32 cellular contexts compared by ENCODE assay signal in the genomic region with DNA sequence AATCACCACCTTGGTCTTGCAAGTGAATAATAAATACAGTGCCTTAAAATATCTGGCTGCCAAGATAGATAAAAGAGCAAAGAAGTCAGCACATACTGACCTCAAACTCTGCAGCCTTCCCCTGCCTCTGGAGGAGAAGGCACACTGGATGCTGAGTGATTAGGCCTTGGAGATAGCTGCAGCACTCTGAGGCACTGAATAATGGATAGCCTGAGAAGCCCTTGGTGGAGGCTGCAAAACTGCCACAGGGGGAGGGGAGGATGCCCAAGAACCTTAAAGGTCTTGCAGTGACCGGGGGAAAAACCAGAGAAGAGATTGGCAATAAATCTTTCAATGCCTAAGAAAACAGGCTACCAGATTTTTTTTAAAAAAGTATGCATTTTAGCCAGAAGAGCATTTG.
"Had no signal": no experiment of that assay in that cellular context is flagged by ENCODE, and none has a peak within 500 bp of the region (broad histone marks: within the 10 kb centered on the region; RNA-seq: fewer than 3 reads in every experiment).

No MANE protein-coding gene starts in this region.

- H3K36me3 Mint-ChIP-seq: activated naive CD4-positive, alpha-beta T cell treated with anti-CD3 and anti-CD28 coated beads, Interleukin-2, amount 10 ng/mL, durations not matched to agents 7 days and 5 days; activated naive CD8-positive, alpha-beta T cell treated with anti-CD3 and anti-CD28 coated beads, Interleukin-2, amount 10 ng/mL, durations not matched to agents 7 days and 5 days; brain; stimulated activated memory B cell treated with anti-CD40 and anti-IgM and Interleukin-4, amounts not matched to agents 10 μg/mL and 1 μg/mL and 100 μg/mL, for 72 hours; type B pancreatic cell had no signal

- ATAC-seq: gastroesophageal sphincter; left ventricle myocardium superior; pancreas; stimulated activated memory B cell treated with anti-CD40 and anti-IgM and Interleukin-4, amounts not matched to agents 10 μg/mL and 1 μg/mL and 100 μg/mL, for 72 hours; stimulated activated naive CD8-positive, alpha-beta T cell treated with anti-CD3 and anti-CD28 coated beads, Interleukin-15, amount 100 ng/mL, for 72 hours had no signal

- H3K27me3 ChIP-seq: ascending aorta, cardiac muscle cell, dorsolateral prefrontal cortex, gastroesophageal sphincter, pancreas, sigmoid colon, uterus had no signal

- H3K27ac Mint-ChIP-seq: activated CD4-positive, alpha-beta memory T cell treated with anti-CD3 and anti-CD28 coated beads, Interleukin-2, amount 10 ng/mL, durations not matched to agents 7 days and 5 days; activated CD4-positive, alpha-beta T cell treated with anti-CD3 and anti-CD28 coated beads, Interleukin-2, amount 10 ng/mL, durations not matched to agents 7 days and 5 days; activated naive CD4-positive, alpha-beta T cell treated with anti-CD3 and anti-CD28 coated beads, Interleukin-2, amount 10 ng/mL, durations not matched to agents 7 days and 5 days; activated naive CD8-positive, alpha-beta T cell treated with anti-CD3 and anti-CD28 coated beads, Interleukin-2, amount 10 ng/mL, durations not matched to agents 7 days and 5 days; activated T-cell treated with anti-CD3 and anti-CD28 coated beads, Interleukin-2, amount 50 U/mL, for 24 hours; brain; stimulated activated memory B cell treated with anti-CD40 and anti-IgM and Interleukin-4, amounts not matched to agents 10 μg/mL and 1 μg/mL and 100 μg/mL, for 72 hours; stimulated activated naive CD8-positive, alpha-beta T cell treated with anti-CD3 and anti-CD28 coated beads, Interleukin-15, amount 100 ng/mL, for 72 hours; T-helper 2 cell treated with Interferon-gamma antibody and Interleukin-4, amounts not matched to agents 5 μg/mL and 100 μg/mL, for 36 hours; type B pancreatic cell had no signal

- H3K4me3 ChIP-seq: ascending aorta, cardiac muscle cell, coronary artery, dorsolateral prefrontal cortex, gastroesophageal sphincter, pancreas, prostate gland, sigmoid colon, uterus had no signal

- H3K4me1 ChIP-seq: ascending aorta, gastroesophageal sphincter, pancreas, prostate gland, sigmoid colon, uterus had no signal

- H3K27me3 Mint-ChIP-seq: activated CD4-positive, alpha-beta memory T cell treated with anti-CD3 and anti-CD28 coated beads, Interleukin-2, amount 10 ng/mL, durations not matched to agents 7 days and 5 days; activated CD4-positive, alpha-beta T cell treated with anti-CD3 and anti-CD28 coated beads, Interleukin-2, amount 10 ng/mL, durations not matched to agents 7 days and 5 days; activated naive CD4-positive, alpha-beta T cell treated with anti-CD3 and anti-CD28 coated beads, Interleukin-2, amount 10 ng/mL, durations not matched to agents 7 days and 5 days; activated naive CD8-positive, alpha-beta T cell treated with anti-CD3 and anti-CD28 coated beads, Interleukin-2, amount 10 ng/mL, durations not matched to agents 7 days and 5 days; activated T-cell treated with anti-CD3 and anti-CD28 coated beads, Interleukin-2, amount 50 U/mL, for 24 hours; stimulated activated naive CD8-positive, alpha-beta T cell treated with anti-CD3 and anti-CD28 coated beads, Interleukin-15, amount 100 ng/mL, for 72 hours; type B pancreatic cell had no signal

- H3K27ac ChIP-seq: ascending aorta, cardiac muscle cell, coronary artery, dorsolateral prefrontal cortex, gastroesophageal sphincter, pancreas, prostate gland, sigmoid colon, uterus had no signal

- H3K4me3 Mint-ChIP-seq: activated CD4-positive, alpha-beta memory T cell treated with anti-CD3 and anti-CD28 coated beads, Interleukin-2, amount 10 ng/mL, durations not matched to agents 7 days and 5 days; activated CD4-positive, alpha-beta T cell treated with anti-CD3 and anti-CD28 coated beads, Interleukin-2, amount 10 ng/mL, durations not matched to agents 7 days and 5 days; activated naive CD4-positive, alpha-beta T cell treated with anti-CD3 and anti-CD28 coated beads, Interleukin-2, amount 10 ng/mL, durations not matched to agents 7 days and 5 days; activated naive CD8-positive, alpha-beta T cell treated with anti-CD3 and anti-CD28 coated beads, Interleukin-2, amount 10 ng/mL, durations not matched to agents 7 days and 5 days; activated T-cell treated with anti-CD3 and anti-CD28 coated beads, Interleukin-2, amount 50 U/mL, for 24 hours; brain; stimulated activated memory B cell treated with anti-CD40 and anti-IgM and Interleukin-4, amounts not matched to agents 10 μg/mL and 1 μg/mL and 100 μg/mL, for 72 hours; stimulated activated naive CD8-positive, alpha-beta T cell treated with anti-CD3 and anti-CD28 coated beads, Interleukin-15, amount 100 ng/mL, for 72 hours; T-helper 2 cell treated with Interferon-gamma antibody and Interleukin-4, amounts not matched to agents 5 μg/mL and 100 μg/mL, for 36 hours; type B pancreatic cell had no signal

- DNase-seq: activated CD4-positive, alpha-beta memory T cell treated with anti-CD3 and anti-CD28 coated beads, Interleukin-2, amount 10 ng/mL, durations not matched to agents 7 days and 5 days; activated CD4-positive, alpha-beta T cell treated with anti-CD3 and anti-CD28 coated beads for 1 hour; activated CD4-positive, alpha-beta T cell treated with anti-CD3 and anti-CD28 coated beads, Interleukin-2, amount 10 ng/mL, durations not matched to agents 7 days and 5 days; activated CD8-positive, alpha-beta memory T cell treated with anti-CD3 and anti-CD28 coated beads, Interleukin-2, amount 50 U/mL, for 48 hours; activated gamma-delta T cell; activated naive CD4-positive, alpha-beta T cell treated with anti-CD3 and anti-CD28 coated beads, Interleukin-2, amount 10 ng/mL, durations not matched to agents 7 days and 5 days; activated naive CD8-positive, alpha-beta T cell treated with anti-CD3 and anti-CD28 coated beads, Interleukin-2, amount 10 ng/mL, durations not matched to agents 7 days and 5 days; activated T-cell treated with anti-CD3 and anti-CD28 coated beads, Interleukin-2, amount 50 U/mL, for 24 hours; dorsolateral prefrontal cortex; effector memory CD4-positive, alpha-beta T cell; head of caudate nucleus; hippocampal formation; left ventricle myocardium superior; nucleus accumbens; pancreas; sigmoid colon; small intestine; stimulated activated CD4-positive, alpha-beta T cell treated with anti-CD3 and anti-CD28 coated beads, Interleukin-4, amount 100 ng/mL, for 4 hours; stimulated activated CD8-positive, alpha-beta memory T cell treated with anti-CD3 and anti-CD28 coated beads, Interleukin-4, amount 100 ng/mL, for 48 hours; stimulated activated naive CD8-positive, alpha-beta T cell treated with anti-CD3 and anti-CD28 coated beads, Interleukin-15, amount 100 ng/mL, for 72 hours; substantia nigra; T-helper 1 cell; uterus had no signal

- H3K9me3 Mint-ChIP-seq: activated CD4-positive, alpha-beta memory T cell treated with anti-CD3 and anti-CD28 coated beads, Interleukin-2, amount 10 ng/mL, durations not matched to agents 7 days and 5 days; activated CD4-positive, alpha-beta T cell treated with anti-CD3 and anti-CD28 coated beads, Interleukin-2, amount 10 ng/mL, durations not matched to agents 7 days and 5 days; activated naive CD4-positive, alpha-beta T cell treated with anti-CD3 and anti-CD28 coated beads, Interleukin-2, amount 10 ng/mL, durations not matched to agents 7 days and 5 days; activated naive CD8-positive, alpha-beta T cell treated with anti-CD3 and anti-CD28 coated beads, Interleukin-2, amount 10 ng/mL, durations not matched to agents 7 days and 5 days; stimulated activated memory B cell treated with anti-CD40 and anti-IgM and Interleukin-4, amounts not matched to agents 10 μg/mL and 1 μg/mL and 100 μg/mL, for 72 hours; stimulated activated naive CD8-positive, alpha-beta T cell treated with anti-CD3 and anti-CD28 coated beads, Interleukin-15, amount 100 ng/mL, for 72 hours; T-helper 2 cell treated with Interferon-gamma antibody and Interleukin-4, amounts not matched to agents 5 μg/mL and 100 μg/mL, for 36 hours; type B pancreatic cell had no signal

- H3K9me3 ChIP-seq: ascending aorta, gastroesophageal sphincter, pancreas, prostate gland, sigmoid colon, uterus had no signal

- H3K36me3 ChIP-seq: ascending aorta, cardiac muscle cell, gastroesophageal sphincter, pancreas, prostate gland, sigmoid colon, uterus had no signal

- H3K4me1 Mint-ChIP-seq: activated CD4-positive, alpha-beta memory T cell treated with anti-CD3 and anti-CD28 coated beads, Interleukin-2, amount 10 ng/mL, durations not matched to agents 7 days and 5 days; activated CD4-positive, alpha-beta T cell treated with anti-CD3 and anti-CD28 coated beads, Interleukin-2, amount 10 ng/mL, durations not matched to agents 7 days and 5 days; activated naive CD4-positive, alpha-beta T cell treated with anti-CD3 and anti-CD28 coated beads, Interleukin-2, amount 10 ng/mL, durations not matched to agents 7 days and 5 days; activated naive CD8-positive, alpha-beta T cell treated with anti-CD3 and anti-CD28 coated beads, Interleukin-2, amount 10 ng/mL, durations not matched to agents 7 days and 5 days; stimulated activated memory B cell treated with anti-CD40 and anti-IgM and Interleukin-4, amounts not matched to agents 10 μg/mL and 1 μg/mL and 100 μg/mL, for 72 hours; stimulated activated naive CD8-positive, alpha-beta T cell treated with anti-CD3 and anti-CD28 coated beads, Interleukin-15, amount 100 ng/mL, for 72 hours had no signal
